Comparison of ENCODE assay signal across 9 cellular contexts in the genomic region with DNA sequence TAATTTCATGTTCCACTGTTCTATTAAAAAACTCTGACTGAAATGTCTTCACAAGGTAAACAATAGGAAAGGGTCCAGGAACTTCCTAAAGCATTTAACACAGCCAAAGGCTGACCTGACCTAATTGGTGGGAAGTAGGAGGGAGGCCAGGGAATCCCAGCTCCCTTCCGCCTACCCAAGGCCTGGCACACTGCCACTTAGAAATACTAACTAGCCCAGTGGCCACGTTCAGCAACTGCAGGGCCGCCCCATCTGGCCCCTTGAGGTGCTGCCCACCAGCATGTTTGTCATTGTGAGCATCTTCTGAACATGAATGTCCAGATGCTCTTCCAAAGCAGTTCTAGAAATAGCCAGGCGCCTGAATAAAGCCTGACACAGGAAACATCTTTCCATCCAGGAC. TPM values are rescaled to one million over a fixed set of nuclear protein-coding genes. Genes with fewer than 3 reads are reported as not detected.
DNase-seq lines count a peak whose midpoint lies in the region; ATAC-seq, FAIRE-seq and TF ChIP-seq lines count a peak whose summit lies in the region.
"Had no signal": no experiment of that assay in that cellular context is flagged by ENCODE, and none has a peak within 500 bp of the region (broad histone marks: within the 10 kb centered on the region; RNA-seq: fewer than 3 reads in every experiment).

No MANE protein-coding gene starts in this region.

- no peaks in the 10 kb centered on the region for H4K20me1 ChIP-seq in HepG2 (ENCODE audit: insufficient read depth, low read length)

- in situ Hi-C loops in HepG2 (cut with HindIII; ENCODE audit: extremely low pct_ligation_motif_present, low pct_unique_long_range_greater_than_20kb), result loop anchor here (10.0 kb wide), 1 partner anchor 398 kb away; no protein-coding TSS in a partner anchor

- no peaks in the 10 kb centered on the region for H3K27me3 ChIP-seq in HepG2 (ENCODE audit: control insufficient read depth in 1 of 2, insufficient read depth in 2 of 2, low read length in 2 of 2)

- no peak overlapping the region for H3K9ac ChIP-seq in HepG2 (ENCODE audit: insufficient read depth, low read depth, low read length)

- CTCF ChIA-PET in AG04449 (lab: Yijun Ruan, JAX), result interaction anchor here (0.8 to 4.2 kb wide), 27 partner anchors 8 to 396 kb away, joined by 3 to 39 read pairs (median 4); a partner anchor contains a TSS
- CTCF ChIA-PET in HepG2 (lab: Yijun Ruan, JAX; ENCODE audit: low intra/inter-chr PET ratio, low total read pairs), result interaction anchor here (3.3 to 3.4 kb wide), 2 partner anchors 131 to 146 kb away, joined by 27 to 28 read pairs; no protein-coding TSS in a partner anchor

- FAIRE-seq in HepG2 (lab: Jason Lieb, UNC), result no peak

- WGBS in HepG2 (ENCODE audit: low lambda C conversion rate), result no CpG with 5 or more reads among the region's 4 CpGs

- H3K79me2 ChIP-seq in HepG2 (ENCODE audit: insufficient read depth, low read length), result no peaks in the 10 kb centered on the region

- TF ChIP-seq EP300 in HepG2 (IDR thresholded peaks at IDR 0.05; ENCODE audit: low read depth in 2 of 2, low read length in 2 of 2) (no peak), HepG2 (CRISPR knock-in tag; IDR thresholded peaks at IDR 0.05; ENCODE audit: borderline replicate concordance) (no peak)

- POLR2A ChIA-PET in AG04449 (lab: Yijun Ruan, JAX), result no interaction called here
- POLR2A ChIA-PET in HepG2 (lab: Yijun Ruan, JAX), result no interaction called here

- no peak for DNase-seq in AG04449 (ENCODE audit: low read depth, low spot score)
- peak; percentile 36 for DNase-seq in HCEC 1CT
- DNase-seq in amniotic epithelial cell (ENCODE audit: low read depth), result peak; percentile 27
- peak; percentile 6 for DNase-seq in HepG2 (ENCODE audit: low spot score)
- no peak for DNase-seq in mesenteric fat pad (ENCODE audit: low spot score)
- no peak for DNase-seq in C1 segment of cervical spinal cord (lab: John Stamatoyannopoulos, UW)
- DNase-seq in NCI-H146 (lab: John Stamatoyannopoulos, UW), result no peak
- DNase-seq: effector memory CD4-positive, alpha-beta T cell had no signal

- H3K4me3 ChIP-seq in AG04449 (ENCODE audit: low read depth, low read length), result no peak overlapping the region
- no peak overlapping the region for H3K4me3 ChIP-seq in HepG2 (replicated peaks in 1 of 3; ENCODE audit: insufficient read depth in 1 of 3, low read depth in 2 of 3, low read length in 3 of 3)

- H3K4me1 ChIP-seq in HepG2 (ENCODE audit: insufficient read depth, low read length), result no peaks in the 10 kb centered on the region

- H3K27ac ChIP-seq in HepG2 (ENCODE audit: extremely low read length, insufficient read depth, low read length), result no peak overlapping the region

- H3K4me2 ChIP-seq in HepG2 (ENCODE audit: low read depth, low read length), result no peak overlapping the region

- no peak for TF ChIP-seq POLR2A in HepG2 (IDR thresholded peaks at IDR 0.05; ENCODE audit: insufficient read depth in 1 of 2, low read depth in 2 of 2, low read length in 2 of 2)

- intact Hi-C loops in HepG2 (cut with micrococcal nuclease; ENCODE audit: unreplicated experiment), result loop anchor here (10.0 kb wide), 1 partner anchor 398 kb away; no protein-coding TSS in a partner anchor

- TF ChIP-seq CTCF in AG04449 (IDR thresholded peaks at IDR 0.05; ENCODE audit: insufficient read depth, low read length, missing control alignments) (peak; percentile 46), HepG2 (CRISPR knock-in tag; IDR thresholded peaks at IDR 0.05) (no peak)

- no peaks in the 10 kb centered on the region for H3K9me3 ChIP-seq in HepG2 (ENCODE audit: low read length)

- H3K36me3 ChIP-seq in HepG2 (replicated peaks in 1 of 2; ENCODE audit: control insufficient read depth in 1 of 2, insufficient read depth in 2 of 2, low read length in 2 of 2), result no peaks in the 10 kb centered on the region

- TF ChIP-seq RAD21 in HepG2 (CRISPR knock-in tag; IDR thresholded peaks at IDR 0.05), result no peak

- H2AFZ ChIP-seq in HepG2 (ENCODE audit: low read length), result no peak overlapping the region

- BruUV-seq in HepG2 (replicated peaks; lab: Mats Ljungman, UMichigan), result no TSS peak

- ATAC-seq in HepG2, result peak; percentile 71
- ATAC-seq in HG02623 (IDR thresholded peaks at IDR 0.05; ENCODE audit: unreplicated experiment), result no peak

TF ChIP-seq in HepG2, 621 proteins besides CTCF, POLR2A, EP300 and RAD21:
- TF ChIP-seq ZNF343 (CRISPR knock-in tag; IDR thresholded peaks at IDR 0.05), result no peak
- no peak for TF ChIP-seq PHB2 (IDR thresholded peaks at IDR 0.05; ENCODE audit: partially characterized antibody)
- TF ChIP-seq CREM (IDR thresholded peaks at IDR 0.05), result no peak
- no peak for TF ChIP-seq CREM (CRISPR knock-in tag; IDR thresholded peaks at IDR 0.05)
- TF ChIP-seq ZNF253 (CRISPR knock-in tag; IDR thresholded peaks at IDR 0.05; ENCODE audit: borderline replicate concordance), result no peak
- no peak for TF ChIP-seq KAT7 (CRISPR knock-in tag; IDR thresholded peaks at IDR 0.05; ENCODE audit: borderline replicate concordance)
- no peak for TF ChIP-seq ELK4 (CRISPR knock-in tag; IDR thresholded peaks at IDR 0.05; ENCODE audit: borderline replicate concordance)
- TF ChIP-seq DNMT1 (CRISPR knock-in tag; IDR thresholded peaks at IDR 0.05), result no peak
- TF ChIP-seq SETDB1 (CRISPR knock-in tag; IDR thresholded peaks at IDR 0.05; ENCODE audit: borderline replicate concordance), result no peak

RNA-seq across cellular contexts. Expression of gene BCL9, which starts 44.7 kb away (rescaled TPM):
- total RNA-seq in HepG2 (2016; rRNA removed; fragmentation: Illumina TruSeq; extraction: Trizol), result 3.1 and 4.6 TPM in 2 replicates
- total RNA-seq in HepG2 (2016; cell fraction: cytosol; rRNA removed; fragmentation: Illumina TruSeq; extraction: Trizol; ENCODE audit: low read depth), result 1.0 and 2.3 TPM in 2 replicates
- 3.6 and 3.8 TPM in 2 replicates for total RNA-seq in HepG2 (2016; cell fraction: insoluble cytoplasmic fraction; rRNA removed; fragmentation: Illumina TruSeq; extraction: Trizol)
- 3.3 and 3.4 TPM in 2 replicates for total RNA-seq in HepG2 (2016; cell fraction: membrane; rRNA removed; fragmentation: Illumina TruSeq; extraction: Trizol)
- 4.0 and 4.8 TPM in 2 replicates for total RNA-seq in HepG2 (2016; cell fraction: nucleus; rRNA removed; fragmentation: Illumina TruSeq; extraction: Trizol)
- 2.9 and 3.6 TPM in 2 replicates for polyA plus RNA-seq in HepG2 (2011; rRNA removed)
- 2.6 and 3.1 TPM in 2 replicates for polyA plus RNA-seq in HepG2 (2011; cell fraction: cytosol; rRNA removed)
- polyA plus RNA-seq in HepG2 (2011; cell fraction: nucleus; rRNA removed), result 4.5 and 4.7 TPM in 2 replicates
- 4.8 and 5.5 TPM in 2 replicates for polyA plus RNA-seq in HepG2 (2012)
- polyA plus RNA-seq in HepG2 (2016; cell fraction: cytosol; fragmentation: Illumina TruSeq; extraction: Trizol; ENCODE audit: low read depth), result 0.62 and 0.75 TPM in 2 replicates
- 5.5 and 7.0 TPM in 2 replicates for polyA plus RNA-seq in HepG2 (2016; cell fraction: insoluble cytoplasmic fraction; fragmentation: Illumina TruSeq; extraction: Trizol; ENCODE audit: low read depth)
- polyA plus RNA-seq in HepG2 (2016; cell fraction: membrane; fragmentation: Illumina TruSeq; extraction: Trizol; ENCODE audit: low read depth), result 2.7 and 2.8 TPM in 2 replicates
- polyA plus RNA-seq in HepG2 (2016; cell fraction: nucleus; fragmentation: Illumina TruSeq; extraction: Trizol; ENCODE audit: insufficient read depth, low read depth), result 7.1 and 10.3 TPM in 2 replicates
- 3.3 and 4.9 TPM in 2 replicates for polyA minus RNA-seq in HepG2 (2011; rRNA and poly(A)+ RNA removed; ENCODE audit: low replicate concordance)
- polyA minus RNA-seq in HepG2 (2011; cell fraction: cytosol; rRNA and poly(A)+ RNA removed), result 3.7 and 3.9 TPM in 2 replicates
- polyA minus RNA-seq in HepG2 (2011; cell fraction: nucleus; rRNA and poly(A)+ RNA removed), result 5.7 and 7.3 TPM in 2 replicates
- total RNA-seq in mesenteric fat pad, result 10.9 TPM

Comparison
In these comparisons a context has a peak if more than half of its experiments do, and no peak if none do; other contexts are left out.
1. DNase-seq: peak in HCEC 1CT (single experiment), amniotic epithelial cell (single experiment) and HepG2 (single experiment); none in AG04449 (single experiment), mesenteric fat pad (single experiment), C1 segment of cervical spinal cord (0 of 14) and NCI-H146 (single experiment).